ENCODE assay signal across 10 cellular contexts in genomic region chr20:19806806-19807691, GRCh38. TPM values are rescaled to one million over a fixed set of nuclear protein-coding genes. Genes with fewer than 3 reads are reported as not detected.
DNase-seq lines count a peak whose midpoint lies in the region; ATAC-seq, FAIRE-seq and TF ChIP-seq lines count a peak whose summit lies in the region.
"Had no signal": no experiment of that assay in that cellular context is flagged by ENCODE, and none has a peak within 500 bp of the region (broad histone marks: within the 10 kb centered on the region; RNA-seq: fewer than 3 reads in every experiment).

No MANE protein-coding gene starts in this region.

- H3K9ac ChIP-seq in kidney (ENCODE audit: low read length in 2 of 2): no peak overlapping the region

- no peak for ATAC-seq in HG03025 (IDR thresholded peaks at IDR 0.05; ENCODE audit: low FRiP score, unreplicated experiment)

- no peak for FAIRE-seq in kidney (lab: Jason Lieb, UNC)
- FAIRE-seq: GM19239 had no signal

- DNase-seq in EH (ENCODE audit: low read depth) (peak; percentile 67), NCI-H345 treated with DMSO at 0.1 percent for 48 hours (lab: John Stamatoyannopoulos, UW; ENCODE audit: unreplicated experiment) (peak; percentile 95), esophagus squamous epithelium (lab: John Stamatoyannopoulos, UW) (no peak), prostate gland (ENCODE audit: low spot score) (peak; percentile 49), kidney (no peak), NCI-H526 (lab: John Stamatoyannopoulos, UW) (no peak), NOMO-1 (lab: John Stamatoyannopoulos, UW; ENCODE audit: unreplicated experiment in 2 of 2) (no peak)
- DNase-seq: activated naive CD8-positive, alpha-beta T cell treated with anti-CD3 and anti-CD28 coated beads, Interleukin-2, amount 10 ng/mL, durations not matched to agents 7 days and 5 days had no signal

- intact Hi-C loops in esophagus squamous epithelium (cut with DNase I): no loop called here
- intact Hi-C loops in prostate gland (cut with DNase I): no loop called here
- intact Hi-C loops in kidney (cut with DNase I): no loop called here

- H3K9me3 ChIP-seq in esophagus squamous epithelium (no peaks in the 10 kb centered on the region), prostate gland (no peaks in the 10 kb centered on the region), kidney (ENCODE audit: control insufficient read depth in 1 of 2, low read length in 2 of 2) (no peaks in the 10 kb centered on the region)

- no peak for TF ChIP-seq POLR2A in esophagus squamous epithelium (IDR thresholded peaks at IDR 0.05)
- no peak for TF ChIP-seq POLR2A in prostate gland (IDR thresholded peaks at IDR 0.05)

- TF ChIP-seq CTCF in esophagus squamous epithelium (IDR thresholded peaks at IDR 0.05) (peak in 1 of 6 experiments; percentile 33), prostate gland (IDR thresholded peaks at IDR 0.05) (peak in 2 of 4 experiments; percentile 12 to 23), kidney (IDR thresholded peaks at IDR 0.05; ENCODE audit: borderline replicate concordance, extremely low read depth, insufficient read depth) (no peak)

- H3K36me3 ChIP-seq in esophagus squamous epithelium (peaks cover 0 to 47% (median 4%) of the 10 kb centered on the region in 3 donors), prostate gland (no peaks in the 10 kb centered on the region), kidney (ENCODE audit: control insufficient read depth in 1 of 2, insufficient read depth in 2 of 2, low read length in 2 of 2) (peaks cover 0 to 2% of the 10 kb centered on the region in 2 donors)

- peaks cover 0 to 29% (median 18%) of the 10 kb centered on the region in 3 donors for H3K4me1 ChIP-seq in esophagus squamous epithelium
- H3K4me1 ChIP-seq in prostate gland (replicated peaks): peaks cover 6% of the 10 kb centered on the region
- peaks cover 5 to 11% of the 10 kb centered on the region in 2 donors for H3K4me1 ChIP-seq in kidney (ENCODE audit: control insufficient read depth in 1 of 2, insufficient read depth in 1 of 2, low read depth in 1 of 2, low read length in 2 of 2)

- no peak overlapping the region for H3K4me3 ChIP-seq in esophagus squamous epithelium
- H3K4me3 ChIP-seq in prostate gland: no peak overlapping the region
- no peak overlapping the region for H3K4me3 ChIP-seq in kidney (ENCODE audit: low read length in 2 of 2)

- peak overlapping the region; percentile 27 to 71 (median 59) for H3K27ac ChIP-seq in esophagus squamous epithelium
- no peak overlapping the region for H3K27ac ChIP-seq in prostate gland
- no peak overlapping the region for H3K27ac ChIP-seq in kidney (ENCODE audit: low read depth in 2 of 2, low read length in 2 of 2)

- H3K27me3 ChIP-seq in esophagus squamous epithelium (no peaks in the 10 kb centered on the region), prostate gland (replicated peaks; ENCODE audit: insufficient read depth) (no peaks in the 10 kb centered on the region)

- 40 to 48% methylated on average over 4 of the region's 4 CpGs for WGBS in esophagus squamous epithelium, 2 donors
- 39% methylated on average over 4 of the region's 4 CpGs for WGBS in prostate gland

RNA-seq across cellular contexts. Expression of gene RIN2, which starts 49.0 kb away (rescaled TPM):
- 10 to 100 TPM; 29.5 to 77.4 (median 50.8) TPM for total RNA-seq in esophagus squamous epithelium
- 10 to 100 TPM; 50.4 to 77.9 TPM for total RNA-seq in prostate gland
- 109 TPM for total RNA-seq in kidney
- 20.2 TPM for polyA plus RNA-seq in kidney (ENCODE audit: insufficient read depth, low read depth, low replicate concordance)

Comparison
In these comparisons a context has a peak if more than half of its experiments do, and no peak if none do; other contexts are left out.
1. DNase-seq: peak in EH (single experiment), NCI-H345 treated with DMSO at 0.1 percent for 48 hours (single experiment) and prostate gland (single experiment); none in esophagus squamous epithelium (single experiment), kidney (single experiment), NCI-H526 (0 of 2) and NOMO-1 (0 of 2).
2. H3K27ac ChIP-seq: peak in esophagus squamous epithelium (4 of 4); none in prostate gland (0 of 2) and kidney (0 of 2).